In the genomic region with DNA sequence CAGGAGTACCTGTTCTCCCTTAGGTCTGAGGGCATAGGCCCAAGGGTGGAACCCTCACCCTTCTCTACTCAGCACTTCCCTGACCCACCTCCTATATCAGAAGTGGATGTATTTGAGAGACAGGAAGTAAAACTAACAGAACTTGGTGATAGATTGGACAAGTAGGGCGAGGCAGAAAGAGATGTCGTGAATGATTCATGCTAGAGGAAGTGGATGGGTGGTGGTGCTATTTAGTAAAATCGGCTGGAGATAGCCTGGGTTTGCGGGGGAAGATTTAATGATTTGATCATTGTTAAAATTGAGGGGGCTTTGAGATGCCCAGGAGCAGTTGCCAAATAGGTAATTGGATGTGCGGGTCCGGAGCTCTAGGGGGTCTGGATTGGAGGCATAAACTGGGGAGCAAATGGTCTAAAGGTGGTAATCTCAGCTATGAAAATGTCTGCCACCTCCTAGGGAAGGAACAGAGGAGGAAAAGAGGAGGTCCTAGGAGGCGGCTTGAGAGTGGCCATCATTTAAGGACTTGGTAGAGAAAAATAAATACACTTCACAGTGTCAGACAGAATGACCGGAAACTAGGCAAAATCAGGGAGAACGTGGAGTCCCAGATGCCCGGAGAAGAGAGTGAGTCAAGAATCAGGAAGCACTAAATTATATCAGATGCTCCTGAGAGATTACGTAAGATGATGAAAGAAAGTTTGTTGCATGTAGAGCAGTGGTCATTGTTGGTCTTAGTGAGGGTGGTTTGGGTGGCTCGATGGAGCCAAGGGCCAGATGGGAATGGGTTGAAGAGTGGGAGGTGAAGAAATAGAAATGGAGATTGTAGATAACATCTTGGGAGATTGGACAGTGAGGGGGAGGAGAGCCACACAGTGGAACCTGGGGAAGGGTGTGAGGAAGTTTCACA, we compare ENCODE assay signal across 1 cellular context.
A peak's percentile ranks its signal among the peaks of the same experiment; 100 is the strongest.
TF ChIP-seq lines count a peak whose summit lies in the region.

No MANE protein-coding gene starts in this region.

TF ChIP-seq in K562, 482 proteins besides CTCF, POLR2A, EP300 and RAD21 (continued from another document and continues in another):
- TF ChIP-seq, protein P1, sequence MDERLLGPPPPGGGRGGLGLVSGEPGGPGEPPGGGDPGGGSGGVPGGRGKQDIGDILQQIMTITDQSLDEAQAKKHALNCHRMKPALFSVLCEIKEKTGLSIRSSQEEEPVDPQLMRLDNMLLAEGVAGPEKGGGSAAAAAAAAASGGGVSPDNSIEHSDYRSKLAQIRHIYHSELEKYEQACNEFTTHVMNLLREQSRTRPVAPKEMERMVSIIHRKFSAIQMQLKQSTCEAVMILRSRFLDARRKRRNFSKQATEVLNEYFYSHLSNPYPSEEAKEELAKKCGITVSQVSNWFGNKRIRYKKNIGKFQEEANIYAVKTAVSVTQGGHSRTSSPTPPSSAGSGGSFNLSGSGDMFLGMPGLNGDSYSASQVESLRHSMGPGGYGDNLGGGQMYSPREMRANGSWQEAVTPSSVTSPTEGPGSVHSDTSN (CRISPR knock-in tag; IDR thresholded peaks at IDR 0.05; ENCODE audit: low read depth) = peak; percentile 58
- TF ChIP-seq, protein P1 (tag; conservative IDR thresholded peaks at IDR 0.05; ENCODE audit: low read depth) = peak; percentile 98
- TF ChIP-seq, protein P2, sequence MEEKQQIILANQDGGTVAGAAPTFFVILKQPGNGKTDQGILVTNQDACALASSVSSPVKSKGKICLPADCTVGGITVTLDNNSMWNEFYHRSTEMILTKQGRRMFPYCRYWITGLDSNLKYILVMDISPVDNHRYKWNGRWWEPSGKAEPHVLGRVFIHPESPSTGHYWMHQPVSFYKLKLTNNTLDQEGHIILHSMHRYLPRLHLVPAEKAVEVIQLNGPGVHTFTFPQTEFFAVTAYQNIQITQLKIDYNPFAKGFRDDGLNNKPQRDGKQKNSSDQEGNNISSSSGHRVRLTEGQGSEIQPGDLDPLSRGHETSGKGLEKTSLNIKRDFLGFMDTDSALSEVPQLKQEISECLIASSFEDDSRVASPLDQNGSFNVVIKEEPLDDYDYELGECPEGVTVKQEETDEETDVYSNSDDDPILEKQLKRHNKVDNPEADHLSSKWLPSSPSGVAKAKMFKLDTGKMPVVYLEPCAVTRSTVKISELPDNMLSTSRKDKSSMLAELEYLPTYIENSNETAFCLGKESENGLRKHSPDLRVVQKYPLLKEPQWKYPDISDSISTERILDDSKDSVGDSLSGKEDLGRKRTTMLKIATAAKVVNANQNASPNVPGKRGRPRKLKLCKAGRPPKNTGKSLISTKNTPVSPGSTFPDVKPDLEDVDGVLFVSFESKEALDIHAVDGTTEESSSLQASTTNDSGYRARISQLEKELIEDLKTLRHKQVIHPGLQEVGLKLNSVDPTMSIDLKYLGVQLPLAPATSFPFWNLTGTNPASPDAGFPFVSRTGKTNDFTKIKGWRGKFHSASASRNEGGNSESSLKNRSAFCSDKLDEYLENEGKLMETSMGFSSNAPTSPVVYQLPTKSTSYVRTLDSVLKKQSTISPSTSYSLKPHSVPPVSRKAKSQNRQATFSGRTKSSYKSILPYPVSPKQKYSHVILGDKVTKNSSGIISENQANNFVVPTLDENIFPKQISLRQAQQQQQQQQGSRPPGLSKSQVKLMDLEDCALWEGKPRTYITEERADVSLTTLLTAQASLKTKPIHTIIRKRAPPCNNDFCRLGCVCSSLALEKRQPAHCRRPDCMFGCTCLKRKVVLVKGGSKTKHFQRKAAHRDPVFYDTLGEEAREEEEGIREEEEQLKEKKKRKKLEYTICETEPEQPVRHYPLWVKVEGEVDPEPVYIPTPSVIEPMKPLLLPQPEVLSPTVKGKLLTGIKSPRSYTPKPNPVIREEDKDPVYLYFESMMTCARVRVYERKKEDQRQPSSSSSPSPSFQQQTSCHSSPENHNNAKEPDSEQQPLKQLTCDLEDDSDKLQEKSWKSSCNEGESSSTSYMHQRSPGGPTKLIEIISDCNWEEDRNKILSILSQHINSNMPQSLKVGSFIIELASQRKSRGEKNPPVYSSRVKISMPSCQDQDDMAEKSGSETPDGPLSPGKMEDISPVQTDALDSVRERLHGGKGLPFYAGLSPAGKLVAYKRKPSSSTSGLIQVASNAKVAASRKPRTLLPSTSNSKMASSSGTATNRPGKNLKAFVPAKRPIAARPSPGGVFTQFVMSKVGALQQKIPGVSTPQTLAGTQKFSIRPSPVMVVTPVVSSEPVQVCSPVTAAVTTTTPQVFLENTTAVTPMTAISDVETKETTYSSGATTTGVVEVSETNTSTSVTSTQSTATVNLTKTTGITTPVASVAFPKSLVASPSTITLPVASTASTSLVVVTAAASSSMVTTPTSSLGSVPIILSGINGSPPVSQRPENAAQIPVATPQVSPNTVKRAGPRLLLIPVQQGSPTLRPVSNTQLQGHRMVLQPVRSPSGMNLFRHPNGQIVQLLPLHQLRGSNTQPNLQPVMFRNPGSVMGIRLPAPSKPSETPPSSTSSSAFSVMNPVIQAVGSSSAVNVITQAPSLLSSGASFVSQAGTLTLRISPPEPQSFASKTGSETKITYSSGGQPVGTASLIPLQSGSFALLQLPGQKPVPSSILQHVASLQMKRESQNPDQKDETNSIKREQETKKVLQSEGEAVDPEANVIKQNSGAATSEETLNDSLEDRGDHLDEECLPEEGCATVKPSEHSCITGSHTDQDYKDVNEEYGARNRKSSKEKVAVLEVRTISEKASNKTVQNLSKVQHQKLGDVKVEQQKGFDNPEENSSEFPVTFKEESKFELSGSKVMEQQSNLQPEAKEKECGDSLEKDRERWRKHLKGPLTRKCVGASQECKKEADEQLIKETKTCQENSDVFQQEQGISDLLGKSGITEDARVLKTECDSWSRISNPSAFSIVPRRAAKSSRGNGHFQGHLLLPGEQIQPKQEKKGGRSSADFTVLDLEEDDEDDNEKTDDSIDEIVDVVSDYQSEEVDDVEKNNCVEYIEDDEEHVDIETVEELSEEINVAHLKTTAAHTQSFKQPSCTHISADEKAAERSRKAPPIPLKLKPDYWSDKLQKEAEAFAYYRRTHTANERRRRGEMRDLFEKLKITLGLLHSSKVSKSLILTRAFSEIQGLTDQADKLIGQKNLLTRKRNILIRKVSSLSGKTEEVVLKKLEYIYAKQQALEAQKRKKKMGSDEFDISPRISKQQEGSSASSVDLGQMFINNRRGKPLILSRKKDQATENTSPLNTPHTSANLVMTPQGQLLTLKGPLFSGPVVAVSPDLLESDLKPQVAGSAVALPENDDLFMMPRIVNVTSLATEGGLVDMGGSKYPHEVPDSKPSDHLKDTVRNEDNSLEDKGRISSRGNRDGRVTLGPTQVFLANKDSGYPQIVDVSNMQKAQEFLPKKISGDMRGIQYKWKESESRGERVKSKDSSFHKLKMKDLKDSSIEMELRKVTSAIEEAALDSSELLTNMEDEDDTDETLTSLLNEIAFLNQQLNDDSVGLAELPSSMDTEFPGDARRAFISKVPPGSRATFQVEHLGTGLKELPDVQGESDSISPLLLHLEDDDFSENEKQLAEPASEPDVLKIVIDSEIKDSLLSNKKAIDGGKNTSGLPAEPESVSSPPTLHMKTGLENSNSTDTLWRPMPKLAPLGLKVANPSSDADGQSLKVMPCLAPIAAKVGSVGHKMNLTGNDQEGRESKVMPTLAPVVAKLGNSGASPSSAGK (IDR thresholded peaks at IDR 0.05) = no peak; the same call in none of the 2 replicates
- TF ChIP-seq, protein P3, sequence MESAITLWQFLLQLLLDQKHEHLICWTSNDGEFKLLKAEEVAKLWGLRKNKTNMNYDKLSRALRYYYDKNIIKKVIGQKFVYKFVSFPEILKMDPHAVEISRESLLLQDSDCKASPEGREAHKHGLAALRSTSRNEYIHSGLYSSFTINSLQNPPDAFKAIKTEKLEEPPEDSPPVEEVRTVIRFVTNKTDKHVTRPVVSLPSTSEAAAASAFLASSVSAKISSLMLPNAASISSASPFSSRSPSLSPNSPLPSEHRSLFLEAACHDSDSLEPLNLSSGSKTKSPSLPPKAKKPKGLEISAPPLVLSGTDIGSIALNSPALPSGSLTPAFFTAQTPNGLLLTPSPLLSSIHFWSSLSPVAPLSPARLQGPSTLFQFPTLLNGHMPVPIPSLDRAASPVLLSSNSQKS (CRISPR knock-in tag; IDR thresholded peaks at IDR 0.05) = no peak
- peak; percentile 12; the same call in 1 of the 2 replicates for TF ChIP-seq C11orf30 (IDR thresholded peaks at IDR 0.05; ENCODE audit: low read depth)
- no peak for TF ChIP-seq BCL6 (CRISPR knock-in tag; IDR thresholded peaks at IDR 0.05)
- peak; percentile 72 for TF ChIP-seq NCOR1 (IDR thresholded peaks at IDR 0.05)
- TF ChIP-seq, protein P4, sequence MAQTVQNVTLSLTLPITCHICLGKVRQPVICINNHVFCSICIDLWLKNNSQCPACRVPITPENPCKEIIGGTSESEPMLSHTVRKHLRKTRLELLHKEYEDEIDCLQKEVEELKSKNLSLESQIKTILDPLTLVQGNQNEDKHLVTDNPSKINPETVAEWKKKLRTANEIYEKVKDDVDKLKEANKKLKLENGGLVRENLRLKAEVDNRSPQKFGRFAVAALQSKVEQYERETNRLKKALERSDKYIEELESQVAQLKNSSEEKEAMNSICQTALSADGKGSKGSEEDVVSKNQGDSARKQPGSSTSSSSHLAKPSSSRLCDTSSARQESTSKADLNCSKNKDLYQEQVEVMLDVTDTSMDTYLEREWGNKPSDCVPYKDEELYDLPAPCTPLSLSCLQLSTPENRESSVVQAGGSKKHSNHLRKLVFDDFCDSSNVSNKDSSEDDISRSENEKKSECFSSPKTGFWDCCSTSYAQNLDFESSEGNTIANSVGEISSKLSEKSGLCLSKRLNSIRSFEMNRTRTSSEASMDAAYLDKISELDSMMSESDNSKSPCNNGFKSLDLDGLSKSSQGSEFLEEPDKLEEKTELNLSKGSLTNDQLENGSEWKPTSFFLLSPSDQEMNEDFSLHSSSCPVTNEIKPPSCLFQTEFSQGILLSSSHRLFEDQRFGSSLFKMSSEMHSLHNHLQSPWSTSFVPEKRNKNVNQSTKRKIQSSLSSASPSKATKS (CRISPR knock-in tag; IDR thresholded peaks at IDR 0.05) = no peak
- peak; percentile 49; the same call in 1 of the 2 replicates for TF ChIP-seq NBN (IDR thresholded peaks at IDR 0.05; ENCODE audit: low read depth)
- TF ChIP-seq ZNF175 (CRISPR knock-in tag; IDR thresholded peaks at IDR 0.05; ENCODE audit: low read depth) = peak; percentile 74
- TF ChIP-seq, protein P5, sequence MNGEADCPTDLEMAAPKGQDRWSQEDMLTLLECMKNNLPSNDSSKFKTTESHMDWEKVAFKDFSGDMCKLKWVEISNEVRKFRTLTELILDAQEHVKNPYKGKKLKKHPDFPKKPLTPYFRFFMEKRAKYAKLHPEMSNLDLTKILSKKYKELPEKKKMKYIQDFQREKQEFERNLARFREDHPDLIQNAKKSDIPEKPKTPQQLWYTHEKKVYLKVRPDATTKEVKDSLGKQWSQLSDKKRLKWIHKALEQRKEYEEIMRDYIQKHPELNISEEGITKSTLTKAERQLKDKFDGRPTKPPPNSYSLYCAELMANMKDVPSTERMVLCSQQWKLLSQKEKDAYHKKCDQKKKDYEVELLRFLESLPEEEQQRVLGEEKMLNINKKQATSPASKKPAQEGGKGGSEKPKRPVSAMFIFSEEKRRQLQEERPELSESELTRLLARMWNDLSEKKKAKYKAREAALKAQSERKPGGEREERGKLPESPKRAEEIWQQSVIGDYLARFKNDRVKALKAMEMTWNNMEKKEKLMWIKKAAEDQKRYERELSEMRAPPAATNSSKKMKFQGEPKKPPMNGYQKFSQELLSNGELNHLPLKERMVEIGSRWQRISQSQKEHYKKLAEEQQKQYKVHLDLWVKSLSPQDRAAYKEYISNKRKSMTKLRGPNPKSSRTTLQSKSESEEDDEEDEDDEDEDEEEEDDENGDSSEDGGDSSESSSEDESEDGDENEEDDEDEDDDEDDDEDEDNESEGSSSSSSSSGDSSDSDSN (IDR thresholded peaks at IDR 0.05; ENCODE audit: borderline replicate concordance in 1 of 2, low read depth in 2 of 2, low read length in 2 of 2) = peak in 1 of 2 experiments; percentile 33; a peak in 1 of 4 replicates
- TF ChIP-seq, protein P6, sequence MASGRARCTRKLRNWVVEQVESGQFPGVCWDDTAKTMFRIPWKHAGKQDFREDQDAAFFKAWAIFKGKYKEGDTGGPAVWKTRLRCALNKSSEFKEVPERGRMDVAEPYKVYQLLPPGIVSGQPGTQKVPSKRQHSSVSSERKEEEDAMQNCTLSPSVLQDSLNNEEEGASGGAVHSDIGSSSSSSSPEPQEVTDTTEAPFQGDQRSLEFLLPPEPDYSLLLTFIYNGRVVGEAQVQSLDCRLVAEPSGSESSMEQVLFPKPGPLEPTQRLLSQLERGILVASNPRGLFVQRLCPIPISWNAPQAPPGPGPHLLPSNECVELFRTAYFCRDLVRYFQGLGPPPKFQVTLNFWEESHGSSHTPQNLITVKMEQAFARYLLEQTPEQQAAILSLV (tag; IDR thresholded peaks at IDR 0.05) = peak; percentile 54; the same call in 1 of the 2 replicates
- 0 out of 2 replicates have a peak, but pooled peaks have one; percentile 1 for TF ChIP-seq NFE2 (IDR thresholded peaks at IDR 0.05; ENCODE audit: low read depth)
- TF ChIP-seq, protein P7, sequence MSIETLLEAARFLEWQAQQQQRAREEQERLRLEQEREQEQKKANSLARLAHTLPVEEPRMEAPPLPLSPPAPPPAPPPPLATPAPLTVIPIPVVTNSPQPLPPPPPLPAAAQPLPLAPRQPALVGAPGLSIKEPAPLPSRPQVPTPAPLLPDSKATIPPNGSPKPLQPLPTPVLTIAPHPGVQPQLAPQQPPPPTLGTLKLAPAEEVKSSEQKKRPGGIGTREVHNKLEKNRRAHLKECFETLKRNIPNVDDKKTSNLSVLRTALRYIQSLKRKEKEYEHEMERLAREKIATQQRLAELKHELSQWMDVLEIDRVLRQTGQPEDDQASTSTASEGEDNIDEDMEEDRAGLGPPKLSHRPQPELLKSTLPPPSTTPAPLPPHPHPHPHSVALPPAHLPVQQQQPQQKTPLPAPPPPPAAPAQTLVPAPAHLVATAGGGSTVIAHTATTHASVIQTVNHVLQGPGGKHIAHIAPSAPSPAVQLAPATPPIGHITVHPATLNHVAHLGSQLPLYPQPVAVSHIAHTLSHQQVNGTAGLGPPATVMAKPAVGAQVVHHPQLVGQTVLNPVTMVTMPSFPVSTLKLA (conservative IDR thresholded peaks at IDR 0.05) = 0 out of 4 replicates have a peak, but pooled peaks of 1 of the 2 experiments have one; percentile 17
- TF ChIP-seq RNF2 (IDR thresholded peaks at IDR 0.05) = peak; percentile 37; the same call in 1 of the 2 replicates
- peak; percentile 74 for TF ChIP-seq CBFA2T3 (IDR thresholded peaks at IDR 0.05)
- TF ChIP-seq ARID2 (IDR thresholded peaks at IDR 0.05) = peak; percentile 51; the same call in 1 of the 2 replicates
- peak; percentile 99 for TF ChIP-seq MEIS2 (IDR thresholded peaks at IDR 0.05; ENCODE audit: partially characterized antibody)
- TF ChIP-seq, protein P8, sequence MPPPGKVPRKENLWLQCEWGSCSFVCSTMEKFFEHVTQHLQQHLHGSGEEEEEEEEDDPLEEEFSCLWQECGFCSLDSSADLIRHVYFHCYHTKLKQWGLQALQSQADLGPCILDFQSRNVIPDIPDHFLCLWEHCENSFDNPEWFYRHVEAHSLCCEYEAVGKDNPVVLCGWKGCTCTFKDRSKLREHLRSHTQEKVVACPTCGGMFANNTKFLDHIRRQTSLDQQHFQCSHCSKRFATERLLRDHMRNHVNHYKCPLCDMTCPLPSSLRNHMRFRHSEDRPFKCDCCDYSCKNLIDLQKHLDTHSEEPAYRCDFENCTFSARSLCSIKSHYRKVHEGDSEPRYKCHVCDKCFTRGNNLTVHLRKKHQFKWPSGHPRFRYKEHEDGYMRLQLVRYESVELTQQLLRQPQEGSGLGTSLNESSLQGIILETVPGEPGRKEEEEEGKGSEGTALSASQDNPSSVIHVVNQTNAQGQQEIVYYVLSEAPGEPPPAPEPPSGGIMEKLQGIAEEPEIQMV (tag; conservative IDR thresholded peaks at IDR 0.05; ENCODE audit: low read depth) = 0 out of 2 replicates have a peak, but pooled peaks have one; percentile 38
- TF ChIP-seq SMARCA5 (IDR thresholded peaks at IDR 0.05) = peak; percentile 55; the same call in 1 of the 2 replicates
- no peak for TF ChIP-seq JUNB (CRISPR knock-in tag; conservative IDR thresholded peaks at IDR 0.05)
